21 cellular contexts compared by ENCODE assay signal in genomic region chr5:5229405-5229804, GRCh38.
DNase-seq lines count a peak whose midpoint lies in the region; ATAC-seq, FAIRE-seq and TF ChIP-seq lines count a peak whose summit lies in the region.
"Had no signal": no experiment of that assay in that cellular context is flagged by ENCODE, and none has a peak within 500 bp of the region (broad histone marks: within the 10 kb centered on the region; RNA-seq: fewer than 3 reads in every experiment).

No MANE protein-coding gene starts in this region.

- peak; percentile 24 for DNase-seq in EL
- peak; percentile 34 for DNase-seq in RPMI7951 (ENCODE audit: low read depth)
- DNase-seq in bronchial epithelial cell (ENCODE audit: low read depth), result peak; percentile 10
- peak; percentile 19 for DNase-seq in inferior parietal cortex (ENCODE audit: extremely low spot score)
- DNase-seq in left colon, result no peak
- no peak for DNase-seq in OCI-M1 (lab: John Stamatoyannopoulos, UW)
- DNase-seq in NAMALWA (ENCODE audit: low spot score), result no peak
- no peak for DNase-seq in DMS53 (lab: John Stamatoyannopoulos, UW)
- DNase-seq: Calu3; CD4-positive, alpha-beta memory T cell; MM.1S; NCI-H1092 treated with DMSO at 0.1 percent for 48 hours; NCI-H510A; NCI-H748 treated with DMSO at 0.1 percent for 48 hours; NK-92 treated with Interleukin-12 subunit alpha and Interleukin-12 subunit beta, amount 100 ng/mL, for 24 hours; SHP77 had no signal

- no peak for FAIRE-seq in bronchial epithelial cell (lab: Jason Lieb, UNC)
- FAIRE-seq: H54, RCC 7860 had no signal

- no peaks in the 10 kb centered on the region for H3K27me3 ChIP-seq in bronchial epithelial cell (ENCODE audit: control insufficient read depth, insufficient read depth, low read length)
- H3K27me3 ChIP-seq: BLaER1 had no signal

- intact Hi-C loops in left colon (cut with DNase I, micrococcal nuclease), result no loop called here

- no peak for ATAC-seq in left colon
- ATAC-seq: A549 had no signal

- no peak for TF ChIP-seq CTCF in bronchial epithelial cell (IDR thresholded peaks at IDR 0.05; ENCODE audit: insufficient read depth, low read length, severe bottlenecking)

- H3K36me3 ChIP-seq in bronchial epithelial cell (ENCODE audit: control insufficient read depth, insufficient read depth, low read length), result no peaks in the 10 kb centered on the region
- H3K36me3 ChIP-seq: BLaER1 had no signal

- no peak overlapping the region for H3K4me3 ChIP-seq in bronchial epithelial cell (ENCODE audit: low read depth, low read length)
- H3K4me3 ChIP-seq: A549, BLaER1, SK-N-MC had no signal

Comparison
In these comparisons a context has a peak if more than half of its experiments do, and no peak if none do; other contexts are left out.
1. DNase-seq: peak in EL (single experiment), RPMI7951 (single experiment), bronchial epithelial cell (single experiment) and inferior parietal cortex (single experiment); none in left colon (0 of 2), OCI-M1 (single experiment), NAMALWA (single experiment) and DMS53 (single experiment).